ENCODE assay signal across 20 cellular contexts in genomic region chr6:36334832-36335459, GRCh38. TPM values are rescaled to one million over a fixed set of nuclear protein-coding genes. Genes with fewer than 3 reads are reported as not detected.
DNase-seq lines count a peak whose midpoint lies in the region; ATAC-seq, FAIRE-seq and TF ChIP-seq lines count a peak whose summit lies in the region.
"Had no signal": no experiment of that assay in that cellular context is flagged by ENCODE, and none has a peak within 500 bp of the region (broad histone marks: within the 10 kb centered on the region; RNA-seq: fewer than 3 reads in every experiment).

No MANE protein-coding gene starts in this region.

- no peak overlapping the region for H3K4me3 ChIP-seq in BLaER1
- H3K4me3 ChIP-seq in bronchial epithelial cell (ENCODE audit: low read depth, low read length) = no peak overlapping the region
- H3K4me3 ChIP-seq in mucosa of stomach (ENCODE audit: low read length) = peak overlapping the region; percentile 2
- H3K4me3 ChIP-seq in BE2C (ENCODE audit: low read depth, low read length) = no peak overlapping the region
- H3K4me3 ChIP-seq: prostate gland had no signal

- H3K9ac ChIP-seq in BLaER1 = no peak overlapping the region
- H3K9ac ChIP-seq in mucosa of stomach (ENCODE audit: low read length) = peak overlapping the region; percentile 56
- H3K9ac ChIP-seq: KMS-11 had no signal

- H3K4me2 ChIP-seq in BLaER1 = peak overlapping the region; percentile 83
- H3K4me2 ChIP-seq: KMS-11 had no signal

- H3K4me1 ChIP-seq in BLaER1 = peaks cover 77% of the 10 kb centered on the region
- peaks cover 33% of the 10 kb centered on the region for H3K4me1 ChIP-seq in mucosa of stomach (ENCODE audit: control insufficient read depth, insufficient read depth, low read length)
- H3K4me1 ChIP-seq in BE2C = no peaks in the 10 kb centered on the region
- H3K4me1 ChIP-seq: prostate gland had no signal

- TF ChIP-seq CTCF in bronchial epithelial cell (IDR thresholded peaks at IDR 0.05; ENCODE audit: insufficient read depth, low read length, severe bottlenecking) = no peak
- no peak for TF ChIP-seq CTCF in BE2C (IDR thresholded peaks at IDR 0.05; ENCODE audit: low read depth, low read length)

- ATAC-seq in HG02938 (IDR thresholded peaks at IDR 0.05; ENCODE audit: unreplicated experiment) = no peak
- no peak for ATAC-seq in activated naive CD8-positive, alpha-beta T cell treated with anti-CD3 and anti-CD28 coated beads, Interleukin-2, amount 50 U/mL, for 24 hours
- ATAC-seq: activated CD8-positive, alpha-beta T cell treated with anti-CD3 and anti-CD28 coated beads for 36 hours; HCT116 had no signal

- H3K9me3 ChIP-seq in BLaER1 = no peaks in the 10 kb centered on the region
- H3K9me3 ChIP-seq in mucosa of stomach (ENCODE audit: control insufficient read depth, low read length) = no peaks in the 10 kb centered on the region
- no peaks in the 10 kb centered on the region for H3K9me3 ChIP-seq in BE2C
- H3K9me3 ChIP-seq: prostate gland had no signal

- no peak overlapping the region for H3K27ac ChIP-seq in BLaER1
- H3K27ac ChIP-seq: KMS-11 had no signal

- H3K27me3 ChIP-seq in BLaER1 = no peaks in the 10 kb centered on the region
- H3K27me3 ChIP-seq in bronchial epithelial cell (ENCODE audit: control insufficient read depth, insufficient read depth, low read length) = peaks cover 8% of the 10 kb centered on the region
- H3K27me3 ChIP-seq in mucosa of stomach (ENCODE audit: control insufficient read depth, insufficient read depth, low read length) = no peaks in the 10 kb centered on the region
- H3K27me3 ChIP-seq in BE2C = no peaks in the 10 kb centered on the region

- no peaks in the 10 kb centered on the region for H4K20me1 ChIP-seq in BLaER1

- FAIRE-seq in bronchial epithelial cell (lab: Jason Lieb, UNC) = peak; percentile 89

- H3K27ac Mint-ChIP-seq in activated naive CD8-positive, alpha-beta T cell treated with anti-CD3 and anti-CD28 coated beads, Interleukin-2, amount 50 U/mL, for 24 hours = no peak overlapping the region
- H3K27ac Mint-ChIP-seq: activated CD8-positive, alpha-beta T cell treated with anti-CD3 and anti-CD28 coated beads for 36 hours had no signal

- H3K36me3 ChIP-seq in BLaER1 (no peaks in the 10 kb centered on the region), bronchial epithelial cell (ENCODE audit: control insufficient read depth, insufficient read depth, low read length) (no peaks in the 10 kb centered on the region), mucosa of stomach (ENCODE audit: control insufficient read depth, insufficient read depth, low read length) (no peaks in the 10 kb centered on the region), BE2C (no peaks in the 10 kb centered on the region)
- H3K36me3 ChIP-seq: prostate gland had no signal

- peaks cover 25% of the 10 kb centered on the region for H3K27me3 Mint-ChIP-seq in activated naive CD8-positive, alpha-beta T cell treated with anti-CD3 and anti-CD28 coated beads, Interleukin-2, amount 50 U/mL, for 24 hours

- no peaks in the 10 kb centered on the region for H3K36me3 Mint-ChIP-seq in activated naive CD8-positive, alpha-beta T cell treated with anti-CD3 and anti-CD28 coated beads, Interleukin-2, amount 50 U/mL, for 24 hours (ENCODE audit: low read depth)

- DNase-seq in M059J (ENCODE audit: low read depth) = peak; percentile 31
- peak; percentile 72 for DNase-seq in bronchial epithelial cell (ENCODE audit: low read depth)
- DNase-seq in BE2C = no peak
- DNase-seq in DMS79 (lab: John Stamatoyannopoulos, UW) = no peak
- DNase-seq in activated naive CD8-positive, alpha-beta T cell treated with anti-CD3 and anti-CD28 coated beads, Interleukin-2, amount 50 U/mL, for 24 hours = no peak
- DNase-seq: activated CD8-positive, alpha-beta T cell treated with anti-CD3 and anti-CD28 coated beads for 36 hours; activated gamma-delta T cell; central memory CD4-positive, alpha-beta T cell; erythroblast; mammary epithelial cell; NCI-H2081 treated with DMSO at 0.1 percent for 48 hours; stimulated activated CD4-positive, alpha-beta T cell treated with anti-CD3 and anti-CD28 coated beads, Interleukin-4, amount 100 ng/mL, for 1 hour; stimulated activated naive CD4-positive, alpha-beta T cell; T-helper 9 cell had no signal

- no peaks in the 10 kb centered on the region for H3K9me3 Mint-ChIP-seq in activated naive CD8-positive, alpha-beta T cell treated with anti-CD3 and anti-CD28 coated beads, Interleukin-2, amount 50 U/mL, for 24 hours
- H3K9me3 Mint-ChIP-seq: activated CD8-positive, alpha-beta T cell treated with anti-CD3 and anti-CD28 coated beads for 36 hours had no signal

- peaks cover 8% of the 10 kb centered on the region for H3K4me1 Mint-ChIP-seq in activated naive CD8-positive, alpha-beta T cell treated with anti-CD3 and anti-CD28 coated beads, Interleukin-2, amount 50 U/mL, for 24 hours

- no peak overlapping the region for H3K4me3 Mint-ChIP-seq in activated naive CD8-positive, alpha-beta T cell treated with anti-CD3 and anti-CD28 coated beads, Interleukin-2, amount 50 U/mL, for 24 hours
- H3K4me3 Mint-ChIP-seq: activated CD8-positive, alpha-beta T cell treated with anti-CD3 and anti-CD28 coated beads for 36 hours had no signal

RNA-seq across cellular contexts. Expression of gene BNIP5, which starts 1.7 kb away (rescaled TPM):
- not detected in 2 replicates for total RNA-seq in M059J (2014; rRNA removed; shearing (Covaris generic))
- not detected in 2 replicates for total RNA-seq in bronchial epithelial cell
- polyA plus RNA-seq in BE2C (2012; ENCODE audit: insufficient read depth, insufficient read length, low read depth) = 0.15 TPM
- total RNA-seq: activated CD8-positive, alpha-beta T cell treated with anti-CD3 and anti-CD28 coated beads for 36 hours; mammary epithelial cell had no signal
- polyA plus RNA-seq: mammary epithelial cell had no signal

RNA-seq across cellular contexts. Expression of gene ETV7, which starts 52.5 kb away (rescaled TPM):
- total RNA-seq in M059J (2014; rRNA removed; shearing (Covaris generic)) = 14.4 and 19.0 TPM in 2 replicates
- total RNA-seq in bronchial epithelial cell = 0.13 TPM in 1 of 2 replicates, not detected in the other
- polyA plus RNA-seq in BE2C (2012; ENCODE audit: insufficient read depth, insufficient read length, low read depth) = 0.52 TPM

Comparison
In these comparisons a context has a peak if more than half of its experiments do, and no peak if none do; other contexts are left out.
1. DNase-seq: peak in M059J (single experiment) and bronchial epithelial cell (single experiment); none in BE2C (single experiment), DMS79 (single experiment) and activated naive CD8-positive, alpha-beta T cell treated with anti-CD3 and anti-CD28 coated beads, Interleukin-2, amount 50 U/mL, for 24 hours (single experiment).
2. RNA of gene ETV7, which starts 52.5 kb away (total RNA-seq): 14.4 to 19.0 TPM in M059J; 0.13 TPM in bronchial epithelial cell; every median in the first group is over 10 times any median in the second.